In genomic region chr16:20291807-20292206, GRCh38 we compare ENCODE assay signal across 19 cellular contexts. TPM values are rescaled to one million over a fixed set of nuclear protein-coding genes. Genes with fewer than 3 reads are reported as not detected.
"Had no signal": no experiment of that assay in that cellular context is flagged by ENCODE, and none has a peak within 500 bp of the region (broad histone marks: within the 10 kb centered on the region; RNA-seq: fewer than 3 reads in every experiment).

No MANE protein-coding gene starts in this region.

- H3K36me3 Mint-ChIP-seq: memory B cell, type B pancreatic cell had no signal

- H3K9me3 Mint-ChIP-seq: activated naive CD4-positive, alpha-beta T cell treated with anti-CD3 and anti-CD28 coated beads for 36 hours; memory B cell; nephron; type B pancreatic cell had no signal

- H3K27ac Mint-ChIP-seq: activated CD8-positive, alpha-beta T cell treated with anti-CD3 and anti-CD28 coated beads, Interleukin-2, amount 10 ng/mL, durations not matched to agents 7 days and 5 days; activated naive CD4-positive, alpha-beta T cell treated with anti-CD3 and anti-CD28 coated beads for 36 hours; memory B cell; nephron; type B pancreatic cell had no signal

- DNase-seq: activated CD4-positive, alpha-beta T cell treated with anti-CD3 and anti-CD28 coated beads for 48 hours; activated CD8-positive, alpha-beta memory T cell treated with anti-CD3 and anti-CD28 coated beads, Interleukin-2, amount 50 U/mL, for 48 hours; activated CD8-positive, alpha-beta T cell treated with anti-CD3 and anti-CD28 coated beads, Interleukin-2, amount 10 ng/mL, durations not matched to agents 7 days and 5 days; activated naive CD4-positive, alpha-beta T cell treated with anti-CD3 and anti-CD28 coated beads for 36 hours; colonic mucosa; effector CD4-positive, alpha-beta T cell; heart right ventricle; kidney; left ventricle myocardium inferior; ovary; stimulated activated CD4-positive, alpha-beta T cell treated with anti-CD3 and anti-CD28 coated beads, Interleukin-4, amount 100 ng/mL, for 1 hour; stimulated activated CD8-positive, alpha-beta memory T cell treated with anti-CD3 and anti-CD28 coated beads, Interleukin-4, amount 100 ng/mL, for 48 hours; stimulated activated naive CD8-positive, alpha-beta T cell treated with anti-CD3 and anti-CD28 coated beads, Interleukin-15, Interleukin-2, amounts not matched to agents 100 U/mL and 50 U/mL, for 24 hours; T-helper 9 cell had no signal

- ATAC-seq: activated CD8-positive, alpha-beta T cell treated with anti-CD3 and anti-CD28 coated beads, Interleukin-2, amount 10 ng/mL, durations not matched to agents 7 days and 5 days; heart right ventricle; stimulated activated naive CD8-positive, alpha-beta T cell treated with anti-CD3 and anti-CD28 coated beads, Interleukin-15, Interleukin-2, amounts not matched to agents 100 U/mL and 50 U/mL, for 24 hours had no signal

- H3K9me3 ChIP-seq: colonic mucosa, heart right ventricle, left ventricle myocardium inferior, ovary, suprapubic skin had no signal

- H3K27me3 ChIP-seq: colonic mucosa, ovary had no signal

- H3K4me3 Mint-ChIP-seq: activated CD8-positive, alpha-beta T cell treated with anti-CD3 and anti-CD28 coated beads, Interleukin-2, amount 10 ng/mL, durations not matched to agents 7 days and 5 days; activated naive CD4-positive, alpha-beta T cell treated with anti-CD3 and anti-CD28 coated beads for 36 hours; memory B cell; nephron; type B pancreatic cell had no signal

- H3K4me1 ChIP-seq: colonic mucosa, heart right ventricle, left ventricle myocardium inferior, suprapubic skin had no signal

- H3K36me3 ChIP-seq: colonic mucosa, heart right ventricle, left ventricle myocardium inferior, ovary, suprapubic skin had no signal

- H3K4me3 ChIP-seq: colonic mucosa, heart right ventricle, left ventricle myocardium inferior, ovary, suprapubic skin had no signal

- H3K4me1 Mint-ChIP-seq: memory B cell, nephron had no signal

- H3K27ac ChIP-seq: colonic mucosa, heart right ventricle, left ventricle myocardium inferior, ovary, suprapubic skin had no signal

RNA-seq across cellular contexts. Expression of gene GP2, which starts 35.5 kb away (rescaled TPM):
- total RNA-seq: activated CD8-positive, alpha-beta T cell treated with anti-CD3 and anti-CD28 coated beads, Interleukin-2, amount 10 ng/mL, durations not matched to agents 7 days and 5 days; activated naive CD4-positive, alpha-beta T cell treated with anti-CD3 and anti-CD28 coated beads for 36 hours; cardiac septum; left ventricle myocardium inferior had no signal
- polyA plus RNA-seq: ovary had no signal
